12 cellular contexts compared by ENCODE assay signal in genomic region chr5:51378415-51378777, GRCh38. TPM values are rescaled to one million over a fixed set of nuclear protein-coding genes. Genes with fewer than 3 reads are reported as not detected.
A peak's percentile ranks its signal among the peaks of the same experiment; 100 is the strongest.
DNase-seq lines count a peak whose midpoint lies in the region; TF ChIP-seq lines count a peak whose summit lies in the region.
"Had no signal": no experiment of that assay in that cellular context is flagged by ENCODE, and none has a peak within 500 bp of the region (broad histone marks: within the 10 kb centered on the region; RNA-seq: fewer than 3 reads in every experiment).

No MANE protein-coding gene starts in this region.

- H3K27me3 Mint-ChIP-seq in brain (peaks cover 84% of the 10 kb centered on the region), type B pancreatic cell (peaks cover 91% of the 10 kb centered on the region)

- TF ChIP-seq CTCF in brain (conservative IDR thresholded peaks at IDR 0.05) = no peak
- TF ChIP-seq CTCF in type B pancreatic cell (conservative IDR thresholded peaks at IDR 0.05) = no peak

- H2BK5ac ChIP-seq in mesenchymal stem cell (ENCODE audit: low read depth, low read length, poor library complexity, severe bottlenecking) = no peak overlapping the region

- peaks cover 61 to 66% of the 10 kb centered on the region in 2 experiments for H3K27me3 ChIP-seq in mesenchymal stem cell (ENCODE audit: control insufficient read depth in 1 of 2, insufficient read depth in 1 of 2, low read length in 2 of 2)
- H3K27me3 ChIP-seq: foreskin keratinocyte had no signal

- peaks cover 0 to 5% (median 2%) of the 10 kb centered on the region in 5 experiments for H3K9me3 Mint-ChIP-seq in brain
- no peaks in the 10 kb centered on the region for H3K9me3 Mint-ChIP-seq in type B pancreatic cell
- H3K9me3 Mint-ChIP-seq: activated T-cell treated with anti-CD3 and anti-CD28 coated beads, Interleukin-2, amount 50 U/mL, for 4 hours had no signal

- peak overlapping the region in 1 of 2 experiments; percentile 62 for H3K4me3 ChIP-seq in mesenchymal stem cell (ENCODE audit: insufficient read depth in 1 of 2, low read depth in 1 of 2, low read length in 2 of 2)

- no peak overlapping the region for H3K27ac ChIP-seq in mesenchymal stem cell (ENCODE audit: low read length, poor library complexity, severe bottlenecking)
- H3K27ac ChIP-seq: foreskin keratinocyte had no signal

- peak overlapping the region in 1 of 2 experiments; percentile 71 for H3K18ac ChIP-seq in mesenchymal stem cell (ENCODE audit: low read depth in 1 of 2, low read length in 2 of 2)

- no peak overlapping the region for H2BK12ac ChIP-seq in mesenchymal stem cell (ENCODE audit: low read length in 2 of 2)

- H3K4ac ChIP-seq in mesenchymal stem cell (ENCODE audit: low read depth in 1 of 2, low read length in 2 of 2) = peak overlapping the region in 1 of 2 experiments; percentile 62

- H3K36me3 Mint-ChIP-seq in brain (peaks cover 7% of the 10 kb centered on the region), type B pancreatic cell (no peaks in the 10 kb centered on the region)

- peaks cover 63% of the 10 kb centered on the region for H3K4me1 Mint-ChIP-seq in brain
- peaks cover 27% of the 10 kb centered on the region for H3K4me1 Mint-ChIP-seq in type B pancreatic cell (ENCODE audit: unreplicated experiment)
- H3K4me1 Mint-ChIP-seq: memory B cell had no signal

- no peak overlapping the region for H3K9ac ChIP-seq in mesenchymal stem cell (ENCODE audit: low read length)

- H2BK120ac ChIP-seq in mesenchymal stem cell (ENCODE audit: low read depth, low read length) = no peak overlapping the region

- H3K36me3 ChIP-seq in mesenchymal stem cell (ENCODE audit: control insufficient read depth in 1 of 2, insufficient read depth in 2 of 2, low read depth in 1 of 2, low read length in 2 of 2) = no peaks in the 10 kb centered on the region

- H3K14ac ChIP-seq in mesenchymal stem cell (ENCODE audit: low read length in 2 of 2) = no peak overlapping the region

- H3K27ac Mint-ChIP-seq in brain (peak overlapping the region in 2 of 5 experiments; percentile 27 to 49), type B pancreatic cell (peak overlapping the region; percentile 80)
- H3K27ac Mint-ChIP-seq: memory B cell had no signal

- H4K8ac ChIP-seq in mesenchymal stem cell (ENCODE audit: low read length) = peak overlapping the region; percentile 32

- under 1% methylated on average over 9 of the region's 12 CpGs for WGBS in mesenchymal stem cell

- H3K4me2 ChIP-seq in mesenchymal stem cell (ENCODE audit: low read length, poor library complexity, severe bottlenecking) = peak overlapping the region; percentile 64

- H3K4me3 Mint-ChIP-seq in brain = peak overlapping the region; percentile 37 to 91 (median 75)
- peak overlapping the region; percentile 95 for H3K4me3 Mint-ChIP-seq in type B pancreatic cell
- H3K4me3 Mint-ChIP-seq: activated T-cell treated with anti-CD3 and anti-CD28 coated beads, Interleukin-2, amount 50 U/mL, for 4 hours; memory B cell had no signal

- DNase-seq in NCI-H524 (lab: John Stamatoyannopoulos, UW) (peak; percentile 20 to 55), NCI-H524 treated with DMSO at 0.1 percent for 48 hours (lab: John Stamatoyannopoulos, UW) (no peak), mesenchymal stem cell (no peak), type B pancreatic cell (ENCODE audit: extremely low spot score, unreplicated experiment) (no peak), DMS153 treated with DMSO at 0.1 percent for 48 hours (lab: John Stamatoyannopoulos, UW; ENCODE audit: unreplicated experiment) (no peak), MV-4-11 (lab: John Stamatoyannopoulos, UW) (no peak), DMS153 (lab: John Stamatoyannopoulos, UW) (no peak)
- DNase-seq: 8988T; activated T-cell treated with anti-CD3 and anti-CD28 coated beads, Interleukin-2, amount 50 U/mL, for 4 hours had no signal

- no peak overlapping the region for H2BK15ac ChIP-seq in mesenchymal stem cell (ENCODE audit: low read depth, poor library complexity, severe bottlenecking)

- no peak overlapping the region for H4K91ac ChIP-seq in mesenchymal stem cell (ENCODE audit: low read length)

- no peak overlapping the region for H3K23ac ChIP-seq in mesenchymal stem cell (ENCODE audit: low read length in 2 of 2)

- no peak overlapping the region for H2AK5ac ChIP-seq in mesenchymal stem cell (ENCODE audit: low read length, severe bottlenecking)

- H3K9me3 ChIP-seq in mesenchymal stem cell (ENCODE audit: control insufficient read depth, low read length) = no peaks in the 10 kb centered on the region

- H2AFZ ChIP-seq in mesenchymal stem cell (ENCODE audit: low read depth, low read length) = no peak overlapping the region

- no peaks in the 10 kb centered on the region for H3K79me1 ChIP-seq in mesenchymal stem cell (replicated peaks; ENCODE audit: low read length, poor library complexity, severe bottlenecking)

- H3K4me1 ChIP-seq in mesenchymal stem cell (ENCODE audit: control insufficient read depth, insufficient read depth, low read depth, low read length) = peaks cover 13% of the 10 kb centered on the region

RNA-seq across cellular contexts. Expression of gene ISL1, which starts 4.9 kb away (rescaled TPM):
- polyA plus RNA-seq in brain (ENCODE audit: insufficient read depth, low read depth, low replicate concordance) = 156 TPM
- 5.6 TPM for polyA plus RNA-seq in mesenchymal stem cell (2013, experiment 1 of 2)
- 5.6 TPM for polyA plus RNA-seq in mesenchymal stem cell (2013, experiment 2 of 2)
- total RNA-seq in type B pancreatic cell (ENCODE audit: low replicate concordance) = 31.5 and 39.4 TPM in 2 replicates
- total RNA-seq: activated T-cell treated with anti-CD3 and anti-CD28 coated beads, Interleukin-2, amount 50 U/mL, for 4 hours had no signal

Comparison
In these comparisons a context has a peak if more than half of its experiments do, and no peak if none do; other contexts are left out.
1. DNase-seq: peak in NCI-H524 (2 of 2); none in NCI-H524 treated with DMSO at 0.1 percent for 48 hours (single experiment), mesenchymal stem cell (single experiment), type B pancreatic cell (single experiment), DMS153 treated with DMSO at 0.1 percent for 48 hours (single experiment), MV-4-11 (single experiment) and DMS153 (single experiment).